In genomic region chr14:105315211-105315721, GRCh38 we compare ENCODE assay signal across 8 cellular contexts. TPM values are rescaled to one million over a fixed set of nuclear protein-coding genes. Genes with fewer than 3 reads are reported as not detected.
DNase-seq lines count a peak whose midpoint lies in the region; ATAC-seq and TF ChIP-seq lines count a peak whose summit lies in the region.

No MANE protein-coding gene starts in this region.

- H3K4me3 Mint-ChIP-seq in CD14-positive monocyte = peak overlapping the region; percentile 85 to 87
- H3K4me3 Mint-ChIP-seq in activated CD4-positive, alpha-beta T cell treated with anti-CD3 and anti-CD28 coated beads, Interleukin-2, amount 10 ng/mL, durations not matched to agents 7 days and 5 days = peak overlapping the region; percentile 87

- H3K27me3 ChIP-seq in MG63 (no peaks in the 10 kb centered on the region), mesendoderm (ENCODE audit: insufficient read depth, low read length, poor library complexity) (no peaks in the 10 kb centered on the region), tibial artery (no peaks in the 10 kb centered on the region)

- H3K23ac ChIP-seq in mesendoderm (ENCODE audit: low read length) = no peak overlapping the region

- H3K36me3 Mint-ChIP-seq in CD14-positive monocyte = no peaks in the 10 kb centered on the region
- H3K36me3 Mint-ChIP-seq in activated CD4-positive, alpha-beta T cell treated with anti-CD3 and anti-CD28 coated beads, Interleukin-2, amount 10 ng/mL, durations not matched to agents 7 days and 5 days (ENCODE audit: low read depth) = no peaks in the 10 kb centered on the region

- no peak overlapping the region for H2BK5ac ChIP-seq in mesendoderm (ENCODE audit: low read length)

- peaks cover 10% of the 10 kb centered on the region for H3K79me1 ChIP-seq in mesendoderm (ENCODE audit: low read length)

- POLR2A ChIA-PET in activated CD4-positive, alpha-beta T cell treated with anti-CD3 and anti-CD28 coated beads, Interleukin-2, amount 10 ng/mL, durations not matched to agents 7 days and 5 days (lab: Charles Lee) = no interaction called here

- H3K27me3 Mint-ChIP-seq in CD14-positive monocyte (ENCODE audit: low read depth in 3 of 3) = peaks cover 3 to 11% (median 4%) of the 10 kb centered on the region in 3 donors
- no peaks in the 10 kb centered on the region for H3K27me3 Mint-ChIP-seq in activated CD4-positive, alpha-beta T cell treated with anti-CD3 and anti-CD28 coated beads, Interleukin-2, amount 10 ng/mL, durations not matched to agents 7 days and 5 days

- peak; percentile 14 for ATAC-seq in GM21526 (IDR thresholded peaks at IDR 0.05; ENCODE audit: low FRiP score, unreplicated experiment)

- H3K4me3 ChIP-seq in MG63 (peak overlapping the region; percentile 52), mesendoderm (ENCODE audit: low read length) (peak overlapping the region; percentile 39), tibial artery (peak overlapping the region; percentile 77 to 80)

- no peak overlapping the region for H4K8ac ChIP-seq in mesendoderm (ENCODE audit: low read depth, low read length)

- H2AK5ac ChIP-seq in mesendoderm (ENCODE audit: low read length) = no peak overlapping the region

- H2BK120ac ChIP-seq in mesendoderm (ENCODE audit: low read depth, low read length) = no peak overlapping the region

- H3K27ac ChIP-seq in mesendoderm (ENCODE audit: low read depth, low read length) (no peak overlapping the region), tibial artery (peak overlapping the region; percentile 78)

- H3K4ac ChIP-seq in mesendoderm (ENCODE audit: low read depth, low read length) = no peak overlapping the region

- H3K18ac ChIP-seq in mesendoderm (ENCODE audit: low read length) = peak overlapping the region; percentile 75

- peak; percentile 45 for DNase-seq in CD14-positive monocyte (ENCODE audit: low spot score)
- no peak for DNase-seq in MG63
- peak; percentile 60 for DNase-seq in activated CD4-positive, alpha-beta T cell treated with anti-CD3 and anti-CD28 coated beads, Interleukin-2, amount 10 ng/mL, durations not matched to agents 7 days and 5 days
- DNase-seq in effector CD4-positive, alpha-beta T cell = peak; percentile 53
- DNase-seq in mesendoderm = peak; percentile 38
- DNase-seq in tibial artery = peak; percentile 34 to 76
- no peak for DNase-seq in epidermal melanocyte (ENCODE audit: insufficient read length, low spot score)

- H3K9me3 ChIP-seq in MG63 = no peaks in the 10 kb centered on the region
- no peaks in the 10 kb centered on the region for H3K9me3 ChIP-seq in tibial artery

- peak overlapping the region; percentile 57 for H3K9ac ChIP-seq in mesendoderm (ENCODE audit: low read length)

- no peaks in the 10 kb centered on the region for H3K36me3 ChIP-seq in MG63
- no peaks in the 10 kb centered on the region for H3K36me3 ChIP-seq in mesendoderm (ENCODE audit: control insufficient read depth, insufficient read depth, low read length)
- no peaks in the 10 kb centered on the region for H3K36me3 ChIP-seq in tibial artery

- H3K4me2 ChIP-seq in mesendoderm (ENCODE audit: low read length) = peak overlapping the region; percentile 86

- peak overlapping the region; percentile 81 for H3K56ac ChIP-seq in mesendoderm (ENCODE audit: low read length)

- no peak overlapping the region for H2BK15ac ChIP-seq in mesendoderm (replicated peaks; ENCODE audit: low read depth)

- no peak for TF ChIP-seq CTCF in CD14-positive monocyte (IDR thresholded peaks at IDR 0.05)
- TF ChIP-seq CTCF in tibial artery (IDR thresholded peaks at IDR 0.05) = no peak

- H3K9me3 Mint-ChIP-seq in CD14-positive monocyte = peaks cover 0 to 2% (median 0%) of the 10 kb centered on the region in 7 donors
- H3K9me3 Mint-ChIP-seq in activated CD4-positive, alpha-beta T cell treated with anti-CD3 and anti-CD28 coated beads, Interleukin-2, amount 10 ng/mL, durations not matched to agents 7 days and 5 days = no peaks in the 10 kb centered on the region

- H3K27ac Mint-ChIP-seq in CD14-positive monocyte = peak overlapping the region in 5 of 7 donors; percentile 41 to 80 (median 59)
- H3K27ac Mint-ChIP-seq in activated CD4-positive, alpha-beta T cell treated with anti-CD3 and anti-CD28 coated beads, Interleukin-2, amount 10 ng/mL, durations not matched to agents 7 days and 5 days = peak overlapping the region; percentile 80

- CTCF ChIA-PET in activated CD4-positive, alpha-beta T cell treated with anti-CD3 and anti-CD28 coated beads, Interleukin-2, amount 10 ng/mL, durations not matched to agents 7 days and 5 days (lab: Charles Lee) = interaction anchor here (0.9 kb wide), 1 partner anchor 14 kb away, joined by 5 read pairs; the partner anchor contains the start of gene BRF1

- H3K4me1 Mint-ChIP-seq in CD14-positive monocyte = peaks cover 36% of the 10 kb centered on the region
- peaks cover 32% of the 10 kb centered on the region for H3K4me1 Mint-ChIP-seq in activated CD4-positive, alpha-beta T cell treated with anti-CD3 and anti-CD28 coated beads, Interleukin-2, amount 10 ng/mL, durations not matched to agents 7 days and 5 days

- WGBS in mesendoderm (ENCODE audit: extremely low coverage, insufficient coverage, low lambda C conversion rate) = no CpG with 5 or more reads among the region's 54 CpGs

- peaks cover 15% of the 10 kb centered on the region for H3K79me2 ChIP-seq in mesendoderm (ENCODE audit: control insufficient read depth, insufficient read depth, low read length)

- no peak overlapping the region for H4K5ac ChIP-seq in mesendoderm (ENCODE audit: low read length)

- H3K4me1 ChIP-seq in mesendoderm (ENCODE audit: control insufficient read depth, low read depth, low read length) = peaks cover 3% of the 10 kb centered on the region
- peaks cover 0 to 39% (median 30%) of the 10 kb centered on the region in 4 donors for H3K4me1 ChIP-seq in tibial artery

- intact Hi-C loops in CD14-positive monocyte (cut with micrococcal nuclease) = loop anchor here in 1 of 2 donors (2.0 kb wide), 1 partner anchor 14 kb away; the partner anchor contains the start of gene BRF1
- intact Hi-C loops in tibial artery (cut with DNase I; ENCODE audit: low total_unique reads) = loop anchor here (10.0 kb wide), 1 partner anchor 60 kb away; no protein-coding TSS in a partner anchor

RNA-seq across cellular contexts. Expression of gene PACS2, which starts 0.7 kb away (rescaled TPM):
- polyA plus RNA-seq in CD14-positive monocyte = 1 to 10 TPM; 3.1 to 3.7 TPM
- 18.6 and 23.1 TPM in 2 replicates for total RNA-seq in MG63 (2014; rRNA removed; shearing (Covaris generic); ENCODE audit: low replicate concordance)
- total RNA-seq in activated CD4-positive, alpha-beta T cell treated with anti-CD3 and anti-CD28 coated beads, Interleukin-2, amount 10 ng/mL, durations not matched to agents 7 days and 5 days = 10 to 100 TPM; 43.3 to 46.8 TPM
- polyA plus RNA-seq in mesendoderm (2013, experiment 1 of 2) = 22.8 TPM
- 23.4 TPM for polyA plus RNA-seq in mesendoderm (2013, experiment 2 of 2)

RNA-seq across cellular contexts. Expression of gene BRF1, which starts 14.5 kb away (rescaled TPM):
- polyA plus RNA-seq in CD14-positive monocyte = 1 to 10 TPM; 2.3 to 2.5 TPM
- 21.0 and 25.0 TPM in 2 replicates for total RNA-seq in MG63 (2014; rRNA removed; shearing (Covaris generic); ENCODE audit: low replicate concordance)
- 10 to 100 TPM; 39.0 to 50.9 TPM for total RNA-seq in activated CD4-positive, alpha-beta T cell treated with anti-CD3 and anti-CD28 coated beads, Interleukin-2, amount 10 ng/mL, durations not matched to agents 7 days and 5 days
- 7.2 TPM for polyA plus RNA-seq in mesendoderm (2013, experiment 1 of 2)
- 7.2 TPM for polyA plus RNA-seq in mesendoderm (2013, experiment 2 of 2)

Comparison
In these comparisons a context has a peak if more than half of its experiments do, and no peak if none do; other contexts are left out.
1. DNase-seq: peak in CD14-positive monocyte (single experiment), activated CD4-positive, alpha-beta T cell treated with anti-CD3 and anti-CD28 coated beads, Interleukin-2, amount 10 ng/mL, durations not matched to agents 7 days and 5 days (single experiment), effector CD4-positive, alpha-beta T cell (single experiment), mesendoderm (single experiment) and tibial artery (2 of 2); none in MG63 (single experiment) and epidermal melanocyte (single experiment).
2. Peak in every context shown above with its lines, with median percentiles within 50 percentile points of each other: H3K4me3 ChIP-seq.